15 cellular contexts compared by ENCODE assay signal in the genomic region with DNA sequence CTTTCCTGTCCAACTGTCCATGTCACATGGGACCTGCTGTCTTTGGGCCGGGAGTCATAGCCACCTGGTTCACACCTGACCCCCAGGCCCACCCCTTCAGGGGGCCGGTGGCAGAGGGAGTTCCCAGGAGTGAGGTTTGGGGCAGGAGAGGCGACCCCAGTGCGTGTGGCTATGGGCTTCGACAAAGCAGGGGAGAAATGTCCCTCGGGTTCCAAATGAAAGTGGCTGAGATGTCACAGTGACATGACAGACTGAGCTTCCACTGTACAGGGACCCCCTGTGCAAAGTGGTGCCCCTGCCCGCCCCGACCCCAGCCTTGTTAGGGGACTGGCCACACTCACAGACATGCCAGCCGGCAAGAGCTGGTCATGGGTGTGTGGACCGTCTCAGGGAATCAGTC.
A peak's percentile ranks its signal among the peaks of the same experiment; 100 is the strongest.
DNase-seq lines count a peak whose midpoint lies in the region; ATAC-seq and TF ChIP-seq lines count a peak whose summit lies in the region.
"Had no signal": no experiment of that assay in that cellular context is flagged by ENCODE, and none has a peak within 500 bp of the region (broad histone marks: within the 10 kb centered on the region; RNA-seq: fewer than 3 reads in every experiment).

No MANE protein-coding gene starts in this region.

- no peak overlapping the region for H3K27ac ChIP-seq in BLaER1
- no peak overlapping the region for H3K27ac ChIP-seq in H9 (ENCODE audit: insufficient read length, low read depth, low read length)
- H3K27ac ChIP-seq: C4-2B had no signal

- no peak overlapping the region for H3K56ac ChIP-seq in H9 (ENCODE audit: insufficient read length, low read depth, low read length)

- H3K36me3 ChIP-seq in BLaER1: no peaks in the 10 kb centered on the region

- H3K9ac ChIP-seq in BLaER1 (no peak overlapping the region), H9 (ENCODE audit: extremely low read depth, insufficient read length, low read length) (no peak overlapping the region)

- H2AK5ac ChIP-seq in H9 (ENCODE audit: insufficient read length, low read length): no peak overlapping the region

- H4K91ac ChIP-seq in H9 (ENCODE audit: insufficient read length, low read depth, low read length): no peak overlapping the region

- H3K27me3 ChIP-seq in BLaER1: no peaks in the 10 kb centered on the region
- H3K27me3 ChIP-seq in H9 (ENCODE audit: insufficient read depth, low read length): no peaks in the 10 kb centered on the region

- no peak overlapping the region for H3K4ac ChIP-seq in H9 (ENCODE audit: low read depth, low read length)

- H3K4me3 Mint-ChIP-seq in H9: no peak overlapping the region
- H3K4me3 Mint-ChIP-seq: B cell; CD4-positive, alpha-beta T cell; CD8-positive, alpha-beta T cell had no signal

- H2BK15ac ChIP-seq in H9 (ENCODE audit: low read depth, low read length): no peak overlapping the region

- H3K27me3 Mint-ChIP-seq in H9 (ENCODE audit: low read depth): no peaks in the 10 kb centered on the region
- H3K27me3 Mint-ChIP-seq: B cell had no signal

- H2BK12ac ChIP-seq in H9 (ENCODE audit: insufficient read length, low read depth, low read length): no peak overlapping the region

- no peaks in the 10 kb centered on the region for H3K23me2 ChIP-seq in H9 (ENCODE audit: insufficient read length, low read depth, low read length, poor library complexity, severe bottlenecking)

- TF ChIP-seq CTCF in H9 (conservative IDR thresholded peaks at IDR 0.05): no peak

- H3K4me1 Mint-ChIP-seq in H9: peaks cover 11 to 17% of the 10 kb centered on the region in 2 experiments
- H3K4me1 Mint-ChIP-seq: B cell had no signal

- WGBS in H9 (ENCODE audit: extremely low coverage, insufficient read length, low lambda C conversion rate): no CpG with 5 or more reads among the region's 10 CpGs

- H4K8ac ChIP-seq in H9 (replicated peaks; ENCODE audit: insufficient read length, low read depth, low read length): no peak overlapping the region

- no peak overlapping the region for H2BK120ac ChIP-seq in H9 (ENCODE audit: low read depth, low read length, poor library complexity, severe bottlenecking)

- H3K27ac Mint-ChIP-seq in H9: no peak overlapping the region
- H3K27ac Mint-ChIP-seq: B cell; CD4-positive, alpha-beta T cell; CD8-positive, alpha-beta T cell had no signal

- H3K14ac ChIP-seq in H9 (ENCODE audit: insufficient read depth, low read length): peak overlapping the region; percentile 13; the same call in 1 of the 2 replicates

- H3K36me3 Mint-ChIP-seq in H9 (ENCODE audit: insufficient read depth in 1 of 3, low read depth in 3 of 3): peaks cover 0 to 1% (median 1%) of the 10 kb centered on the region in 3 experiments; a peak in 4 of 7 replicates
- H3K36me3 Mint-ChIP-seq: CD8-positive, alpha-beta T cell had no signal

- no peaks in the 10 kb centered on the region for H3K9me3 Mint-ChIP-seq in H9
- H3K9me3 Mint-ChIP-seq: CD4-positive, alpha-beta T cell; CD8-positive, alpha-beta T cell had no signal

- H3K9me3 ChIP-seq in BLaER1 (no peaks in the 10 kb centered on the region), H9 (ENCODE audit: control insufficient read depth, low read depth, low read length) (no peaks in the 10 kb centered on the region)
- H3K9me3 ChIP-seq: Caco-2 had no signal

- H2BK20ac ChIP-seq in H9 (ENCODE audit: low read depth, low read length, poor library complexity, severe bottlenecking): no peak overlapping the region

- no peaks in the 10 kb centered on the region for H3K79me2 ChIP-seq in H9 (ENCODE audit: insufficient read depth, low read length)

- H3T11ph ChIP-seq in H9 (ENCODE audit: low read length): no peak overlapping the region

- H2AFZ ChIP-seq in H9 (ENCODE audit: low read length): no peak overlapping the region

- no peak for DNase-seq in H9
- no peak for DNase-seq in stimulated activated CD4-positive, alpha-beta T cell treated with anti-CD3 and anti-CD28 coated beads, Interleukin-4, amount 100 ng/mL, for 1 hour
- DNase-seq in NCI-H1092 treated with DMSO at 0.1 percent for 48 hours (lab: John Stamatoyannopoulos, UW): no peak
- DNase-seq: 8988T; AML-193; Caco-2; Calu3; CD4-positive, alpha-beta T cell; CD8-positive, alpha-beta T cell; DMS79 treated with DMSO at 0.1 percent for 48 hours; GF-D8 had no signal

- H3K4me1 ChIP-seq in BLaER1: peaks cover 32% of the 10 kb centered on the region
- no peaks in the 10 kb centered on the region for H3K4me1 ChIP-seq in H9 (ENCODE audit: insufficient read depth, low read length)
- H3K4me1 ChIP-seq: Caco-2 had no signal

- H2BK5ac ChIP-seq in H9 (ENCODE audit: insufficient read length, low read length): no peak overlapping the region

- no peak for ATAC-seq in GM18498 (IDR thresholded peaks at IDR 0.05; ENCODE audit: unreplicated experiment)
- ATAC-seq: CD8-positive, alpha-beta T cell had no signal

- H4K20me1 ChIP-seq in BLaER1 (peaks cover 28% of the 10 kb centered on the region), H9 (ENCODE audit: control insufficient read depth, insufficient read depth, insufficient read length) (no peaks in the 10 kb centered on the region)

- no peak overlapping the region for H3K4me3 ChIP-seq in BLaER1

- no peak overlapping the region for H3K18ac ChIP-seq in H9 (ENCODE audit: insufficient read length, low read depth, low read length)

- H3K4me2 ChIP-seq in BLaER1 (peak overlapping the region; percentile 84), H9 (ENCODE audit: insufficient read depth, insufficient read length, low read length) (no peak overlapping the region)

- H3K23ac ChIP-seq in H9 (ENCODE audit: insufficient read length, low read depth, low read length): no peak overlapping the region

- H4K5ac ChIP-seq in H9 (ENCODE audit: insufficient read length, low read depth, low read length): no peak overlapping the region

- H3K79me1 ChIP-seq in H9 (ENCODE audit: insufficient read depth, low read depth, low read length, poor library complexity, severe bottlenecking): peaks cover 2% of the 10 kb centered on the region
